In the genomic region with DNA sequence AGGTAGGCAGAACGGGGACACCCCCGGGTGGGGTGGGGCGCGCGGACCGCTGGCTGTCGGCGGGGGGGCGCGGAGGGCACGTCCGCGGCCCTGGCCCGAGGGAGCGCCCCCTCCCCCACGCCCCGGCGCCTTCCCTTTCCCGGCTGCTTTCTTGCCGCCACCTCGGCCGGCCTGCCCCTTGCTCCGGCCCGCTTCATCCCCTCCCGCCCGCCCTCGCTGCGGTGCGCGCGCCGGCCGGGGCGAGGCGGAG, we compare ENCODE assay signal across 8 cellular contexts. TPM values are rescaled to one million over a fixed set of nuclear protein-coding genes. Genes with fewer than 3 reads are reported as not detected.
A peak's percentile ranks its signal among the peaks of the same experiment; 100 is the strongest.
DNase-seq lines count a peak whose midpoint lies in the region; ATAC-seq and TF ChIP-seq lines count a peak whose summit lies in the region.

No MANE protein-coding gene starts in this region.

- H3K4me1 ChIP-seq in adipocyte (ENCODE audit: control insufficient read depth, insufficient read depth, low read length) (peaks cover 34% of the 10 kb centered on the region), transverse colon (peaks cover 9 to 44% (median 37%) of the 10 kb centered on the region in 4 donors)

- ATAC-seq in HG02943 (IDR thresholded peaks at IDR 0.05; ENCODE audit: low read depth, unreplicated experiment) = peak; percentile 26

- TF ChIP-seq EP300 in transverse colon (IDR thresholded peaks at IDR 0.05; ENCODE audit: low read depth) = no peak

- peak overlapping the region; percentile 99 to 100 (median 99) for H3K27ac ChIP-seq in transverse colon

- in situ Hi-C loops in transverse colon (cut with MboI; ENCODE audit: low pct_ligation_motif_present in 1 of 4, low pct_unique_long_range_greater_than_20kb in 1 of 4, low sequenced_read_pairs in 3 of 4) = loop anchor here in 1 of 4 donors (25.0 kb wide), 1 partner anchor 302 kb away; the partner anchor contains the start of gene PPP4R1

- TF ChIP-seq CTCF in GM12875 (IDR thresholded peaks at IDR 0.05; ENCODE audit: borderline replicate concordance, insufficient read depth, low read depth, low read length) (no peak), transverse colon (IDR thresholded peaks at IDR 0.05) (no peak)

- H3K27me3 ChIP-seq in adipocyte (replicated peaks; ENCODE audit: control insufficient read depth, insufficient read depth, low read length) (no peaks in the 10 kb centered on the region), transverse colon (no peaks in the 10 kb centered on the region)

- H3K9me3 ChIP-seq in adipocyte (ENCODE audit: control insufficient read depth, low read length) = no peaks in the 10 kb centered on the region
- no peaks in the 10 kb centered on the region for H3K9me3 ChIP-seq in transverse colon

- intact Hi-C loops in transverse colon (cut with DNase I; ENCODE audit: low total_unique reads) = loop anchor here (10.0 kb wide), 1 partner anchor 59 kb away; no protein-coding TSS in a partner anchor

- DNase-seq in adipocyte (ENCODE audit: low read depth) (no peak), left kidney (ENCODE audit: low read depth, low spot score) (peak; percentile 82), transverse colon (no peak), putamen (ENCODE audit: low spot score) (no peak), GF-D8 (lab: John Stamatoyannopoulos, UW) (no peak)
- DNase-seq in activated CD4-positive, alpha-beta T cell treated with anti-CD3 and anti-CD28 coated beads, Interleukin-2, amount 50 U/mL, for 1 hour = no peak

- 0% methylated on average over 21 of the region's 35 CpGs; no CpG with 5 or more reads in 1 of the 2 donors for WGBS in transverse colon (ENCODE audit: low coverage in 1 of 2), 2 donors

- peak overlapping the region; percentile 97 for H3K9ac ChIP-seq in adipocyte (ENCODE audit: low read length)

- TF ChIP-seq POLR2A in transverse colon (IDR thresholded peaks at IDR 0.05) = no peak

- H3K36me3 ChIP-seq in adipocyte (ENCODE audit: control insufficient read depth, insufficient read depth, low read length, severe bottlenecking) = no peaks in the 10 kb centered on the region
- H3K36me3 ChIP-seq in transverse colon = no peaks in the 10 kb centered on the region

- H3K4me3 ChIP-seq in GM12875 (ENCODE audit: low read depth, low read length) = peak overlapping the region; percentile 93
- peak overlapping the region; percentile 95 for H3K4me3 ChIP-seq in adipocyte (ENCODE audit: low read length)
- peak overlapping the region; percentile 80 to 97 (median 92) for H3K4me3 ChIP-seq in transverse colon

RNA-seq across cellular contexts. Expression of gene VAPA, which starts 0.4 kb away (rescaled TPM):
- 100 to 1,000 TPM; 110 to 322 (median 213) TPM for total RNA-seq in transverse colon

RNA-seq across cellular contexts. Expression of gene TXNDC2, which starts 28.5 kb away (rescaled TPM):
- under 1 TPM in 1 of 4 donors, not detected in 3; 0.27 TPM for total RNA-seq in transverse colon
